Comparison of ENCODE assay signal across 12 cellular contexts in genomic region chr3:195440379-195440778, GRCh38. TPM values are rescaled to one million over a fixed set of nuclear protein-coding genes. Genes with fewer than 3 reads are reported as not detected.
A peak's percentile ranks its signal among the peaks of the same experiment; 100 is the strongest.
DNase-seq lines count a peak whose midpoint lies in the region; ATAC-seq, FAIRE-seq and TF ChIP-seq lines count a peak whose summit lies in the region.
"Had no signal": no experiment of that assay in that cellular context is flagged by ENCODE, and none has a peak within 500 bp of the region (broad histone marks: within the 10 kb centered on the region; RNA-seq: fewer than 3 reads in every experiment).

No MANE protein-coding gene starts in this region.

- WGBS in mammary epithelial cell (ENCODE audit: low coverage, missing lambda C conversion rate): 100% methylated on average over 1 of the region's 1 CpG
- 84 to 85% methylated on average over 1 of the region's 1 CpG for WGBS in pancreas, 2 donors

- H3K4me3 ChIP-seq in MM.1S (ENCODE audit: low read length): peak overlapping the region; percentile 89
- H3K4me3 ChIP-seq in mammary epithelial cell (replicated peaks in 1 of 3; ENCODE audit: insufficient read depth in 1 of 3, low read depth in 2 of 3, low read length in 3 of 3): no peak overlapping the region
- H3K4me3 ChIP-seq in neutrophil (ENCODE audit: low read depth in 1 of 2, low read length in 1 of 2): peak overlapping the region in 1 of 2 experiments; percentile 97
- H3K4me3 ChIP-seq in pancreas: no peak overlapping the region

- no peaks in the 10 kb centered on the region for H3K27me3 ChIP-seq in MM.1S (replicated peaks; ENCODE audit: insufficient read depth, low read length)
- H3K27me3 ChIP-seq in mammary epithelial cell (ENCODE audit: insufficient read depth, low read length): no peaks in the 10 kb centered on the region
- H3K27me3 ChIP-seq in neutrophil: no peaks in the 10 kb centered on the region
- H3K27me3 ChIP-seq in pancreas: no peaks in the 10 kb centered on the region

- in situ Hi-C loops in mammary epithelial cell (cut with MboI; ENCODE audit: low sequenced_read_pairs in 2 of 2): no loop called here

- peak overlapping the region; percentile 73 for H3K4me2 ChIP-seq in MM.1S (ENCODE audit: low read depth, low read length)
- H3K4me2 ChIP-seq in mammary epithelial cell (ENCODE audit: insufficient read depth, low read depth, low read length): peak overlapping the region; percentile 80

- POLR2A ChIA-PET in activated CD4-positive, alpha-beta T cell treated with anti-CD3 and anti-CD28 coated beads for 36 hours (lab: Charles Lee): interaction anchor here (0.6 to 1.7 kb wide), 5 partner anchors 22 to 749 kb away, joined by 3 to 6 read pairs (median 3); partner anchors contain the start of gene XXYLT1

- no peak for TF ChIP-seq CTCF in MM.1S (IDR thresholded peaks at IDR 0.05; ENCODE audit: low read length)
- no peak for TF ChIP-seq CTCF in mammary epithelial cell (conservative IDR thresholded peaks at IDR 0.05 in 1 of 2, IDR thresholded peaks at IDR 0.05 in 1 of 2; ENCODE audit: extremely low read depth in 1 of 2, insufficient read depth in 1 of 2, low read depth in 1 of 2, low read length in 2 of 2)
- TF ChIP-seq CTCF in neutrophil (IDR thresholded peaks at IDR 0.05): no peak
- TF ChIP-seq CTCF in pancreas (IDR thresholded peaks at IDR 0.05): no peak

- CTCF ChIA-PET in activated CD4-positive, alpha-beta T cell treated with anti-CD3 and anti-CD28 coated beads for 36 hours (lab: Charles Lee): interaction anchor here (0.6 to 2.0 kb wide), 8 partner anchors 8 to 445 kb away, joined by 3 to 12 read pairs (median 4); no protein-coding TSS in a partner anchor
- CTCF ChIA-PET in mammary epithelial cell (lab: Charles Lee; ENCODE audit: low non-redundant PET): no interaction called here

- no peak for FAIRE-seq in pancreas (lab: Jason Lieb, UNC)
- FAIRE-seq: urothelium cell line had no signal

- H3K27me3 Mint-ChIP-seq in activated CD4-positive, alpha-beta T cell treated with anti-CD3 and anti-CD28 coated beads for 36 hours: no peaks in the 10 kb centered on the region

- H3K9me3 Mint-ChIP-seq in activated CD4-positive, alpha-beta T cell treated with anti-CD3 and anti-CD28 coated beads for 36 hours (ENCODE audit: low read depth): no peaks in the 10 kb centered on the region

- intact Hi-C loops in activated CD4-positive, alpha-beta T cell treated with anti-CD3 and anti-CD28 coated beads for 36 hours (cut with DNase I, micrococcal nuclease): loop anchor here (5.0 to 10.0 kb wide), 4 partner anchors 82 to 1502 kb away; partner anchors contain the start of genes FAM43A (in 1 of the 2) and NCBP2 (in 1 of the 2)
- intact Hi-C loops in mammary epithelial cell (cut with micrococcal nuclease) (loop anchor here (5.0 kb wide), 2 partner anchors 53 to 143 kb away; no protein-coding TSS in a partner anchor), pancreas (cut with DNase I) (no loop called here)

- peak overlapping the region; percentile 15 for H3K4me3 Mint-ChIP-seq in activated CD4-positive, alpha-beta T cell treated with anti-CD3 and anti-CD28 coated beads for 36 hours

- H3K36me3 ChIP-seq in MM.1S (replicated peaks; ENCODE audit: insufficient read depth, low read length) (no peaks in the 10 kb centered on the region), mammary epithelial cell (ENCODE audit: insufficient read depth, low read length) (no peaks in the 10 kb centered on the region), neutrophil (no peaks in the 10 kb centered on the region), pancreas (no peaks in the 10 kb centered on the region)

- H3K9me2 ChIP-seq in MM.1S (replicated peaks; ENCODE audit: insufficient read depth, low read length): no peaks in the 10 kb centered on the region

- dilution Hi-C loops in mammary epithelial cell (cut with HindIII; ENCODE audit: low sequenced_read_pairs): no loop called here

- ATAC-seq in activated CD4-positive, alpha-beta T cell treated with anti-CD3 and anti-CD28 coated beads for 36 hours: no peak
- ATAC-seq in pancreas (no peak), GM21423 (IDR thresholded peaks at IDR 0.05; ENCODE audit: unreplicated experiment) (no peak)

- H3K9me3 ChIP-seq in MM.1S (replicated peaks; ENCODE audit: insufficient read depth, low read length): no peaks in the 10 kb centered on the region
- no peaks in the 10 kb centered on the region for H3K9me3 ChIP-seq in mammary epithelial cell (replicated peaks; ENCODE audit: insufficient read depth, low read length)
- H3K9me3 ChIP-seq in neutrophil: no peaks in the 10 kb centered on the region
- no peaks in the 10 kb centered on the region for H3K9me3 ChIP-seq in pancreas

- H3K79me2 ChIP-seq in MM.1S (ENCODE audit: low read length): peaks cover 71% of the 10 kb centered on the region
- H3K79me2 ChIP-seq in mammary epithelial cell (ENCODE audit: insufficient read depth, low read length): peaks cover 69% of the 10 kb centered on the region

- peaks cover 46% of the 10 kb centered on the region for H3K4me1 Mint-ChIP-seq in activated CD4-positive, alpha-beta T cell treated with anti-CD3 and anti-CD28 coated beads for 36 hours

- peaks cover 21% of the 10 kb centered on the region for H3F3A ChIP-seq in MM.1S (ENCODE audit: insufficient read depth, low read length)

- H3K9ac ChIP-seq in MM.1S (ENCODE audit: low read length): peak overlapping the region; percentile 81; the same call in 1 of the 2 replicates
- H3K9ac ChIP-seq in mammary epithelial cell (ENCODE audit: insufficient read depth, low read length): no peak overlapping the region

- H2AFZ ChIP-seq in MM.1S (ENCODE audit: low read length) (no peak overlapping the region), mammary epithelial cell (ENCODE audit: low read depth, low read length) (no peak overlapping the region)

- no peak overlapping the region for H3K27ac ChIP-seq in MM.1S (ENCODE audit: low read length)
- H3K27ac ChIP-seq in mammary epithelial cell (ENCODE audit: insufficient read depth, low read depth, low read length): no peak overlapping the region
- peak overlapping the region; percentile 100 for H3K27ac ChIP-seq in neutrophil
- no peak overlapping the region for H3K27ac ChIP-seq in pancreas

- H3K36me3 Mint-ChIP-seq in activated CD4-positive, alpha-beta T cell treated with anti-CD3 and anti-CD28 coated beads for 36 hours (ENCODE audit: low read depth): peaks cover 4% of the 10 kb centered on the region

- no peak for DNase-seq in activated CD4-positive, alpha-beta T cell treated with anti-CD3 and anti-CD28 coated beads for 36 hours
- no peak for DNase-seq in activated CD4-positive, alpha-beta T cell treated with anti-CD3 and anti-CD28 coated beads for 48 hours
- peak; percentile 31 for DNase-seq in MM.1S
- DNase-seq in mammary epithelial cell: no peak
- DNase-seq in amniotic stem cell (lab: John Stamatoyannopoulos, UW): no peak
- no peak for DNase-seq in pancreas
- DNase-seq: 8988T; activated CD4-positive, alpha-beta T cell treated with anti-CD3 and anti-CD28 coated beads for 1 hour; KBM-7 had no signal

- no TSS peak for BruUV-seq in mammary epithelial cell (replicated peaks; lab: Mats Ljungman, UMichigan)

- H4K20me1 ChIP-seq in MM.1S (ENCODE audit: insufficient read depth, low read length) (no peaks in the 10 kb centered on the region), mammary epithelial cell (ENCODE audit: insufficient read depth, low read length) (peaks cover 2% of the 10 kb centered on the region)

- peaks cover 18% of the 10 kb centered on the region for H3K4me1 ChIP-seq in MM.1S (ENCODE audit: low read length)
- peaks cover 19% of the 10 kb centered on the region for H3K4me1 ChIP-seq in mammary epithelial cell (ENCODE audit: insufficient read depth, low read length)
- H3K4me1 ChIP-seq in neutrophil (ENCODE audit: control insufficient read depth in 1 of 2, insufficient read depth in 1 of 2, low read depth in 1 of 2, low read length in 1 of 2): peaks cover 60 to 63% of the 10 kb centered on the region in 2 experiments
- H3K4me1 ChIP-seq in pancreas: peaks cover 0 to 5% (median 0%) of the 10 kb centered on the region in 3 donors

- peak overlapping the region; percentile 65 for H3K27ac Mint-ChIP-seq in activated CD4-positive, alpha-beta T cell treated with anti-CD3 and anti-CD28 coated beads for 36 hours

RNA-seq across cellular contexts. Expression of gene ACAP2, which starts 2.4 kb away (rescaled TPM):
- total RNA-seq in activated CD4-positive, alpha-beta T cell treated with anti-CD3 and anti-CD28 coated beads for 36 hours: 10 to 100 TPM; 43.7 to 51.9 TPM
- total RNA-seq in mammary epithelial cell: 10 to 100 TPM; 46.6 to 59.2 TPM
- polyA plus RNA-seq in mammary epithelial cell: 10.7 TPM
- polyA minus RNA-seq in mammary epithelial cell: 37.9 TPM
- 10 to 100 TPM; 12.4 to 21.1 (median 16.9) TPM for total RNA-seq in pancreas
- 1 to 10 TPM; 4.2 to 7.3 TPM for polyA plus RNA-seq in pancreas

Comparison
In these comparisons a context has a peak if more than half of its experiments do, and no peak if none do; other contexts are left out.
1. intact Hi-C loops: an anchor here in activated CD4-positive, alpha-beta T cell treated with anti-CD3 and anti-CD28 coated beads for 36 hours (5.0 to 10.0 kb wide) and mammary epithelial cell (5.0 kb wide); none called in pancreas.